1 cellular context compared by ENCODE assay signal in the genomic region with DNA sequence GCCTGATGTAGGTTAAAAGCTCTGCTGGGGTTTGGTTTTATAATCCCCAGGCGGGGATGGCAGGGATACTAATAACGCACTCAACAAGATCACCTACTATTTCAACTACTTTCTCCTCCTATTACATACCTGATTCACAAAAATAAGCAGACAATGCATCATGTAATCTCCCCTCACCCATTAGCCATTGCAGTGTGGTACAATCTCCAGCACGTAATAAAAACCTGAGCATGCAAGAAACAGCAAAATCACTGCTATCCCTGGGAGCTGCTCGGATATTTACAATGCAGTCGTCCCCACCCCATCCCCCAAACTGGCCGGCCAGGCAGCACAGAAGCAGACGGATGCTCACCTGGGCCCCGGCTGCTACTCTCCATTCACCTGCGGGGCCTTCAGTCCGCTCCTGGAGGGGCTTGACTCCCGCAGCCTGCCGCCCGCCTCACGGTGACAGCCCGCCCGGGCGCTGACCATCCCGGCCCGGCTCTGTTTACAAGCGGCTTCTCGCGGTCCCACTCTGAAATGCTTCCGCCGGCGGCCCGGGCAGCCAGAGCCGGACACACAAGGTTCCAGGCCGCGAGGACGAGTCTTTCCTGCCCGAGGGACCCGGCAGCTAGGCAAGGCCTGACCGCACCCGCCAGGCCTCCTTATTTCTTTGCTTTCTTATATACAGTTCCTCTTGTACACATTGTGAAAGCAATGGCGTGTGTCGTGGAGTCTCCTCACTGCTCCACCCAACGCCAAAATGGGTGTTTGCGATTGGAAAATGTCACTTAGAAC.
TF ChIP-seq lines count a peak whose summit lies in the region.

A gene with protein sequence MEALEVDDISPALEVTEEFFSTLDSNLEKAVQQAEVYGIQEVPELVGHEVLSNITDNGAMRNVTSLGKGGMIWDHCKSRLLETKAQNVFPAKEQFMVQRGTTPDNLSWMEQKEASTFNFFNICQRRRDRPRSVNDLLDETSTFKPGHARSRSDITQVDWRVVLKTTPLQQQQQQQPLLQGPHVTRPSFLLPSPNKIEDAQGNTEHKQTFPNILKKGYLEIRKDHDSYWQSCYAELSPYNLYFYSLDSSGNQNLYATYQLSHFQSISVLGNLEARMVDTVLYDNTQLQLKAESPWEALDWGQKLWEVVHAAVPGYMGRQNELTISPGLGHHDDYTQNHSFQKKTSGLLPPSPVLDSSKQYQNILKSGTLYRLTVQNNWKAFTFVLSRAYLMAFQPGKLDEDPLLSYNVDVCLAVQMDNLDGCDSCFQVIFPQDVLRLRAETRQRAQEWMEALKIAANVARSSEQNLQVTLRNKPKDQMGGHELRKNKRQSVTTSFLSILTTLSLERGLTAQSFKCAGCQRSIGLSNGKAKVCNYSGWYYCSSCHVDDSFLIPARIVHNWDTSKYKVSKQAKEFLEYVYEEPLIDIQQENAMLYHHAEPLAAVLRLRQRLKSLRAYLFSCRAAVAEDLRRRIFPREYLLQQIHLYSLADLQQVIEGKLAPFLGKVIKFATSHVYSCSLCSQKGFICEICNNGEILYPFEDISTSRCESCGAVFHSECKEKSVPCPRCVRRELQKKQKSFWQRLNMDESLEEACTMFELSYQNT (minus strand): TSS at position 491 of the 777 bp plus-strand sequence. CDS start 23,888 bp downstream, outside the sequence.

TF ChIP-seq in HepG2, 621 proteins besides CTCF, POLR2A, EP300 and RAD21 (continued from another document and continues in another):
- TF ChIP-seq, protein P1, sequence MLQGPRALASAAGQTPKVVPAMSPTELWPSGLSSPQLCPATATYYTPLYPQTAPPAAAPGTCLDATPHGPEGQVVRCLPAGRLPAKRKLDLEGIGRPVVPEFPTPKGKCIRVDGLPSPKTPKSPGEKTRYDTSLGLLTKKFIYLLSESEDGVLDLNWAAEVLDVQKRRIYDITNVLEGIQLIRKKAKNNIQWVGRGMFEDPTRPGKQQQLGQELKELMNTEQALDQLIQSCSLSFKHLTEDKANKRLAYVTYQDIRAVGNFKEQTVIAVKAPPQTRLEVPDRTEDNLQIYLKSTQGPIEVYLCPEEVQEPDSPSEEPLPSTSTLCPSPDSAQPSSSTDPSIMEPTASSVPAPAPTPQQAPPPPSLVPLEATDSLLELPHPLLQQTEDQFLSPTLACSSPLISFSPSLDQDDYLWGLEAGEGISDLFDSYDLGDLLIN (CRISPR knock-in tag; IDR thresholded peaks at IDR 0.05; ENCODE audit: borderline replicate concordance) = no peak; the same call in 1 of the 2 replicates
- TF ChIP-seq TMF1 (CRISPR knock-in tag; IDR thresholded peaks at IDR 0.05; ENCODE audit: low read depth) = peak; percentile 94
- peak; percentile 99 for TF ChIP-seq IRF2 (CRISPR knock-in tag; IDR thresholded peaks at IDR 0.05)
- peak; percentile 36 for TF ChIP-seq JARID2 (CRISPR knock-in tag; IDR thresholded peaks at IDR 0.05; ENCODE audit: insufficient replicate concordance)
- peak; percentile 86 for TF ChIP-seq ZIK1 (CRISPR knock-in tag; IDR thresholded peaks at IDR 0.05; ENCODE audit: borderline replicate concordance, low read depth)
- TF ChIP-seq, protein P2, sequence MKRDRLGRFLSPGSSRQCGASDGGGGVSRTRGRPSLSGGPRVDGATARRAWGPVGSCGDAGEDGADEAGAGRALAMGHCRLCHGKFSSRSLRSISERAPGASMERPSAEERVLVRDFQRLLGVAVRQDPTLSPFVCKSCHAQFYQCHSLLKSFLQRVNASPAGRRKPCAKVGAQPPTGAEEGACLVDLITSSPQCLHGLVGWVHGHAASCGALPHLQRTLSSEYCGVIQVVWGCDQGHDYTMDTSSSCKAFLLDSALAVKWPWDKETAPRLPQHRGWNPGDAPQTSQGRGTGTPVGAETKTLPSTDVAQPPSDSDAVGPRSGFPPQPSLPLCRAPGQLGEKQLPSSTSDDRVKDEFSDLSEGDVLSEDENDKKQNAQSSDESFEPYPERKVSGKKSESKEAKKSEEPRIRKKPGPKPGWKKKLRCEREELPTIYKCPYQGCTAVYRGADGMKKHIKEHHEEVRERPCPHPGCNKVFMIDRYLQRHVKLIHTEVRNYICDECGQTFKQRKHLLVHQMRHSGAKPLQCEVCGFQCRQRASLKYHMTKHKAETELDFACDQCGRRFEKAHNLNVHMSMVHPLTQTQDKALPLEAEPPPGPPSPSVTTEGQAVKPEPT (CRISPR knock-in tag; IDR thresholded peaks at IDR 0.05; ENCODE audit: low read depth) = peak; percentile 98
- TF ChIP-seq ETV6 (CRISPR knock-in tag; conservative IDR thresholded peaks at IDR 0.05) = peak; percentile 92
- peak; percentile 68; the same call in 1 of the 2 replicates for TF ChIP-seq ZNF484 (CRISPR knock-in tag; IDR thresholded peaks at IDR 0.05; ENCODE audit: borderline replicate concordance, low read depth)
- TF ChIP-seq RBM22 (optimal IDR thresholded peaks at IDR 0.05; ENCODE audit: low read length) = peak; percentile 46
- peak; percentile 87; the same call in 1 of the 2 replicates for TF ChIP-seq ZNF101 (CRISPR knock-in tag; IDR thresholded peaks at IDR 0.05; ENCODE audit: borderline replicate concordance, low read depth)
- peak; percentile 98 for TF ChIP-seq PITX1 (CRISPR knock-in tag; IDR thresholded peaks at IDR 0.05)
- peak; percentile 82 for TF ChIP-seq FOXP1 (IDR thresholded peaks at IDR 0.05)
- peak; percentile 96 for TF ChIP-seq FOXP1 (CRISPR knock-in tag; IDR thresholded peaks at IDR 0.05)
- TF ChIP-seq ZNF468 (CRISPR knock-in tag; IDR thresholded peaks at IDR 0.05) = peak; percentile 59; the same call in 1 of the 2 replicates
- TF ChIP-seq, protein P3, sequence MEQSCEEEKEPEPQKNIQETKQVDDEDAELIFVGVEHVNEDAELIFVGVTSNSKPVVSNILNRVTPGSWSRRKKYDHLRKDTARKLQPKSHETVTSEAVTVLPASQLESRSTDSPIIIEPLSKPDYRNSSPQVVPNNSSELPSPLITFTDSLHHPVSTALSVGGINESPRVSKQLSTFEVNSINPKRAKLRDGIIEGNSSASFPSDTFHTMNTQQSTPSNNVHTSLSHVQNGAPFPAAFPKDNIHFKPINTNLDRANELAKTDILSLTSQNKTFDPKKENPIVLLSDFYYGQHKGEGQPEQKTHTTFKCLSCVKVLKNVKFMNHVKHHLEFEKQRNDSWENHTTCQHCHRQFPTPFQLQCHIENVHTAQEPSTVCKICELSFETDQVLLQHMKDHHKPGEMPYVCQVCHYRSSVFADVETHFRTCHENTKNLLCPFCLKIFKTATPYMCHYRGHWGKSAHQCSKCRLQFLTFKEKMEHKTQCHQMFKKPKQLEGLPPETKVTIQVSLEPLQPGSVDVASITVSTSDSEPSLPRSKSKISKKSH (CRISPR knock-in tag; IDR thresholded peaks at IDR 0.05; ENCODE audit: borderline replicate concordance) = peak; percentile 92
- TF ChIP-seq, protein P4, sequence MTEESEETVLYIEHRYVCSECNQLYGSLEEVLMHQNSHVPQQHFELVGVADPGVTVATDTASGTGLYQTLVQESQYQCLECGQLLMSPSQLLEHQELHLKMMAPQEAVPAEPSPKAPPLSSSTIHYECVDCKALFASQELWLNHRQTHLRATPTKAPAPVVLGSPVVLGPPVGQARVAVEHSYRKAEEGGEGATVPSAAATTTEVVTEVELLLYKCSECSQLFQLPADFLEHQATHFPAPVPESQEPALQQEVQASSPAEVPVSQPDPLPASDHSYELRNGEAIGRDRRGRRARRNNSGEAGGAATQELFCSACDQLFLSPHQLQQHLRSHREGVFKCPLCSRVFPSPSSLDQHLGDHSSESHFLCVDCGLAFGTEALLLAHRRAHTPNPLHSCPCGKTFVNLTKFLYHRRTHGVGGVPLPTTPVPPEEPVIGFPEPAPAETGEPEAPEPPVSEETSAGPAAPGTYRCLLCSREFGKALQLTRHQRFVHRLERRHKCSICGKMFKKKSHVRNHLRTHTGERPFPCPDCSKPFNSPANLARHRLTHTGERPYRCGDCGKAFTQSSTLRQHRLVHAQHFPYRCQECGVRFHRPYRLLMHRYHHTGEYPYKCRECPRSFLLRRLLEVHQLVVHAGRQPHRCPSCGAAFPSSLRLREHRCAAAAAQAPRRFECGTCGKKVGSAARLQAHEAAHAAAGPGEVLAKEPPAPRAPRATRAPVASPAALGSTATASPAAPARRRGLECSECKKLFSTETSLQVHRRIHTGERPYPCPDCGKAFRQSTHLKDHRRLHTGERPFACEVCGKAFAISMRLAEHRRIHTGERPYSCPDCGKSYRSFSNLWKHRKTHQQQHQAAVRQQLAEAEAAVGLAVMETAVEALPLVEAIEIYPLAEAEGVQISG (CRISPR knock-in tag; IDR thresholded peaks at IDR 0.05) = peak; percentile 96
- TF ChIP-seq HMG20A (CRISPR knock-in tag; IDR thresholded peaks at IDR 0.05; ENCODE audit: borderline replicate concordance) = peak; percentile 69
- TF ChIP-seq, protein P5, sequence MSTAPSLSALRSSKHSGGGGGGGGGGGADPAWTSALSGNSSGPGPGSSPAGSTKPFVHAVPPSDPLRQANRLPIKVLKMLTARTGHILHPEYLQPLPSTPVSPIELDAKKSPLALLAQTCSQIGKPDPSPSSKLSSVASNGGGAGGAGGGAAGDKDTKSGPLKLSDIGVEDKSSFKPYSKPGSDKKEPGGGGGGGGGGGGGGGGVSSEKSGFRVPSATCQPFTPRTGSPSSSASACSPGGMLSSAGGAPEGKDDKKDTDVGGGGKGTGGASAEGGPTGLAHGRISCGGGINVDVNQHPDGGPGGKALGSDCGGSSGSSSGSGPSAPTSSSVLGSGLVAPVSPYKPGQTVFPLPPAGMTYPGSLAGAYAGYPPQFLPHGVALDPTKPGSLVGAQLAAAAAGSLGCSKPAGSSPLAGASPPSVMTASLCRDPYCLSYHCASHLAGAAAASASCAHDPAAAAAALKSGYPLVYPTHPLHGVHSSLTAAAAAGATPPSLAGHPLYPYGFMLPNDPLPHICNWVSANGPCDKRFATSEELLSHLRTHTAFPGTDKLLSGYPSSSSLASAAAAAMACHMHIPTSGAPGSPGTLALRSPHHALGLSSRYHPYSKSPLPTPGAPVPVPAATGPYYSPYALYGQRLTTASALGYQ (CRISPR knock-in tag; IDR thresholded peaks at IDR 0.05) = peak; percentile 94
- TF ChIP-seq, protein P6, sequence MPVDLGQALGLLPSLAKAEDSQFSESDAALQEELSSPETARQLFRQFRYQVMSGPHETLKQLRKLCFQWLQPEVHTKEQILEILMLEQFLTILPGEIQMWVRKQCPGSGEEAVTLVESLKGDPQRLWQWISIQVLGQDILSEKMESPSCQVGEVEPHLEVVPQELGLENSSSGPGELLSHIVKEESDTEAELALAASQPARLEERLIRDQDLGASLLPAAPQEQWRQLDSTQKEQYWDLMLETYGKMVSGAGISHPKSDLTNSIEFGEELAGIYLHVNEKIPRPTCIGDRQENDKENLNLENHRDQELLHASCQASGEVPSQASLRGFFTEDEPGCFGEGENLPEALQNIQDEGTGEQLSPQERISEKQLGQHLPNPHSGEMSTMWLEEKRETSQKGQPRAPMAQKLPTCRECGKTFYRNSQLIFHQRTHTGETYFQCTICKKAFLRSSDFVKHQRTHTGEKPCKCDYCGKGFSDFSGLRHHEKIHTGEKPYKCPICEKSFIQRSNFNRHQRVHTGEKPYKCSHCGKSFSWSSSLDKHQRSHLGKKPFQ (CRISPR knock-in tag; IDR thresholded peaks at IDR 0.05; ENCODE audit: insufficient replicate concordance) = peak; percentile 36
- peak; percentile 79; the same call in 1 of the 2 replicates for TF ChIP-seq ZNF3 (CRISPR knock-in tag; IDR thresholded peaks at IDR 0.05)
- TF ChIP-seq ZNF790 (CRISPR knock-in tag; IDR thresholded peaks at IDR 0.05; ENCODE audit: borderline replicate concordance) = no peak; the same call in 1 of the 2 replicates
- TF ChIP-seq ZNF792 (CRISPR knock-in tag; IDR thresholded peaks at IDR 0.05) = peak; percentile 98
- TF ChIP-seq ZNF557 (CRISPR knock-in tag; IDR thresholded peaks at IDR 0.05) = no peak; the same call in 1 of the 2 replicates
- no peak for TF ChIP-seq ZFP36 (IDR thresholded peaks at IDR 0.05; ENCODE audit: borderline replicate concordance, low read depth, low read length, partially characterized antibody)
- TF ChIP-seq NKX3-1 (CRISPR knock-in tag; IDR thresholded peaks at IDR 0.05) = peak; percentile 96
- TF ChIP-seq ZFP1 (CRISPR knock-in tag; IDR thresholded peaks at IDR 0.05) = peak; percentile 95
- peak; percentile 89; the same call in 1 of the 2 replicates for TF ChIP-seq THYN1 (CRISPR knock-in tag; IDR thresholded peaks at IDR 0.05; ENCODE audit: borderline replicate concordance, low read depth)
- peak; percentile 99 for TF ChIP-seq ZNF383 (CRISPR knock-in tag; IDR thresholded peaks at IDR 0.05; ENCODE audit: borderline replicate concordance)
- TF ChIP-seq, protein P7, sequence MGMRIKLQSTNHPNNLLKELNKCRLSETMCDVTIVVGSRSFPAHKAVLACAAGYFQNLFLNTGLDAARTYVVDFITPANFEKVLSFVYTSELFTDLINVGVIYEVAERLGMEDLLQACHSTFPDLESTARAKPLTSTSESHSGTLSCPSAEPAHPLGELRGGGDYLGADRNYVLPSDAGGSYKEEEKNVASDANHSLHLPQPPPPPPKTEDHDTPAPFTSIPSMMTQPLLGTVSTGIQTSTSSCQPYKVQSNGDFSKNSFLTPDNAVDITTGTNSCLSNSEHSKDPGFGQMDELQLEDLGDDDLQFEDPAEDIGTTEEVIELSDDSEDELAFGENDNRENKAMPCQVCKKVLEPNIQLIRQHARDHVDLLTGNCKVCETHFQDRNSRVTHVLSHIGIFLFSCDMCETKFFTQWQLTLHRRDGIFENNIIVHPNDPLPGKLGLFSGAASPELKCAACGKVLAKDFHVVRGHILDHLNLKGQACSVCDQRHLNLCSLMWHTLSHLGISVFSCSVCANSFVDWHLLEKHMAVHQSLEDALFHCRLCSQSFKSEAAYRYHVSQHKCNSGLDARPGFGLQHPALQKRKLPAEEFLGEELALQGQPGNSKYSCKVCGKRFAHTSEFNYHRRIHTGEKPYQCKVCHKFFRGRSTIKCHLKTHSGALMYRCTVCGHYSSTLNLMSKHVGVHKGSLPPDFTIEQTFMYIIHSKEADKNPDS (CRISPR knock-in tag; IDR thresholded peaks at IDR 0.05) = no peak
- peak; percentile 96 for TF ChIP-seq RELA (CRISPR knock-in tag; IDR thresholded peaks at IDR 0.05)
- TF ChIP-seq TCF7L2 (IDR thresholded peaks at IDR 0.05; ENCODE audit: low read depth, low read length) = no peak
- TF ChIP-seq SMAD1 (CRISPR knock-in tag; IDR thresholded peaks at IDR 0.05; ENCODE audit: borderline replicate concordance, low read depth) = peak; percentile 98; the same call in 1 of the 2 replicates
- TF ChIP-seq, protein P8, sequence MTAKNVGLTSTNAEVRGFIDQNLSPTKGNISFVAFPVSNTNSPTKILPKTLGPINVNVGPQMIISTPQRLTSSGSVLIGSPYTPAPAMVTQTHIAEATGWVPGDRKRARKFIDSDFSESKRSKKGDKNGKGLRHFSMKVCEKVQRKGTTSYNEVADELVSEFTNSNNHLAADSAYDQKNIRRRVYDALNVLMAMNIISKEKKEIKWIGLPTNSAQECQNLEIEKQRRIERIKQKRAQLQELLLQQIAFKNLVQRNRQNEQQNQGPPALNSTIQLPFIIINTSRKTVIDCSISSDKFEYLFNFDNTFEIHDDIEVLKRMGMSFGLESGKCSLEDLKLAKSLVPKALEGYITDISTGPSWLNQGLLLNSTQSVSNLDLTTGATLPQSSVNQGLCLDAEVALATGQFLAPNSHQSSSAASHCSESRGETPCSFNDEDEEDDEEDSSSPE (CRISPR knock-in tag; IDR thresholded peaks at IDR 0.05) = peak; percentile 89
- peak; percentile 89 for TF ChIP-seq ZNF335 (CRISPR knock-in tag; IDR thresholded peaks at IDR 0.05)
- TF ChIP-seq ZNF350 (CRISPR knock-in tag; IDR thresholded peaks at IDR 0.05; ENCODE audit: borderline replicate concordance, low read depth) = peak; percentile 100
- TF ChIP-seq KDM1A (CRISPR knock-in tag; IDR thresholded peaks at IDR 0.05) = peak; percentile 85; the same call in 1 of the 2 replicates
- 0 out of 2 replicates have a peak, but pooled peaks have one; percentile 59 for TF ChIP-seq DNMT1 (CRISPR knock-in tag; IDR thresholded peaks at IDR 0.05)
- peak; percentile 84; the same call in 1 of the 2 replicates for TF ChIP-seq NFKBIZ (CRISPR knock-in tag; IDR thresholded peaks at IDR 0.05)
